Comparison of ENCODE assay signal across 14 cellular contexts in genomic region chr2:236748801-236749200, GRCh38.
A peak's percentile ranks its signal among the peaks of the same experiment; 100 is the strongest.
DNase-seq lines count a peak whose midpoint lies in the region; ATAC-seq and TF ChIP-seq lines count a peak whose summit lies in the region.
"Had no signal": no experiment of that assay in that cellular context is flagged by ENCODE, and none has a peak within 500 bp of the region (broad histone marks: within the 10 kb centered on the region; RNA-seq: fewer than 3 reads in every experiment).

No MANE protein-coding gene starts in this region.

- TF ChIP-seq POLR2A in breast epithelium (IDR thresholded peaks at IDR 0.05), result no peak

- H3K27ac Mint-ChIP-seq in MCF 10A (ENCODE audit: low read depth, unreplicated experiment), result peak overlapping the region; percentile 67
- H3K27ac Mint-ChIP-seq in type B pancreatic cell, result peak overlapping the region; percentile 82

- no peaks in the 10 kb centered on the region for H3K36me3 ChIP-seq in breast epithelium
- H3K36me3 ChIP-seq in left lung, result no peaks in the 10 kb centered on the region
- H3K36me3 ChIP-seq: ascending aorta, WERI-Rb-1 had no signal

- H3K9me3 Mint-ChIP-seq in MCF 10A (ENCODE audit: unreplicated experiment) (no peaks in the 10 kb centered on the region), type B pancreatic cell (no peaks in the 10 kb centered on the region)
- H3K9me3 Mint-ChIP-seq: activated T-cell treated with anti-CD3 and anti-CD28 coated beads, Interleukin-2, amount 50 U/mL, for 4 hours had no signal

- H3K27me3 ChIP-seq in breast epithelium (no peaks in the 10 kb centered on the region), left lung (no peaks in the 10 kb centered on the region)
- H3K27me3 ChIP-seq: ascending aorta had no signal

- no peaks in the 10 kb centered on the region for H3K9me3 ChIP-seq in breast epithelium
- H3K9me3 ChIP-seq in left lung, result no peaks in the 10 kb centered on the region
- H3K9me3 ChIP-seq: ascending aorta, mucosa of descending colon had no signal

- intact Hi-C loops in MCF 10A (cut with micrococcal nuclease), result loop anchor here (2.0 kb wide), 1 partner anchor 106 kb away; no protein-coding TSS in a partner anchor
- intact Hi-C loops in breast epithelium (cut with DNase I; ENCODE audit: low total_unique reads), result no loop called here
- intact Hi-C loops in left lung (cut with DNase I), result no loop called here

- H3K36me3 Mint-ChIP-seq in MCF 10A (ENCODE audit: insufficient read depth, unreplicated experiment), result peaks cover 4% of the 10 kb centered on the region
- H3K36me3 Mint-ChIP-seq in type B pancreatic cell, result no peaks in the 10 kb centered on the region

- H3K4me3 Mint-ChIP-seq in MCF 10A (ENCODE audit: unreplicated experiment), result peak overlapping the region; percentile 46
- H3K4me3 Mint-ChIP-seq in type B pancreatic cell, result peak overlapping the region; percentile 28
- H3K4me3 Mint-ChIP-seq: activated T-cell treated with anti-CD3 and anti-CD28 coated beads, Interleukin-2, amount 50 U/mL, for 4 hours had no signal

- H3K27me3 Mint-ChIP-seq in MCF 10A (ENCODE audit: insufficient read depth, unreplicated experiment) (no peaks in the 10 kb centered on the region), type B pancreatic cell (peaks cover 12% of the 10 kb centered on the region)

- H3K4me1 ChIP-seq in breast epithelium (no peaks in the 10 kb centered on the region), left lung (peaks cover 7 to 38% of the 10 kb centered on the region in 2 donors)

- H3K4me3 ChIP-seq in breast epithelium, result no peak overlapping the region
- no peak overlapping the region for H3K4me3 ChIP-seq in left lung
- H3K4me3 ChIP-seq: ascending aorta, mucosa of descending colon had no signal

- in situ Hi-C loops in KBM-7 (cut with MboI; ENCODE audit: low pct_unique_long_range_greater_than_20kb, low sequenced_read_pairs), result no loop called here

- CTCF ChIA-PET in MCF 10A (lab: Yijun Ruan, JAX), result interaction anchor here (0.6 kb wide), 1 partner anchor 27 kb away, joined by 3 read pairs; no protein-coding TSS in a partner anchor

- POLR2A ChIA-PET in MCF 10A (lab: Yijun Ruan, JAX), result interaction anchor here (0.6 to 1.4 kb wide), 2 partner anchors 9 to 88 kb away, joined by 3 to 5 read pairs; no protein-coding TSS in a partner anchor

- H3K4me1 Mint-ChIP-seq in MCF 10A (ENCODE audit: insufficient read depth, unreplicated experiment), result peaks cover 52% of the 10 kb centered on the region
- peaks cover 61% of the 10 kb centered on the region for H3K4me1 Mint-ChIP-seq in type B pancreatic cell (ENCODE audit: unreplicated experiment)

- BruUV-seq in MCF 10A (replicated peaks; lab: Mats Ljungman, UMichigan), result no TSS peak

- TF ChIP-seq CTCF in MCF 10A (IDR thresholded peaks at IDR 0.05; ENCODE audit: unreplicated experiment) (no peak), breast epithelium (IDR thresholded peaks at IDR 0.05) (no peak), left lung (IDR thresholded peaks at IDR 0.05) (no peak), type B pancreatic cell (conservative IDR thresholded peaks at IDR 0.05) (no peak)

- ATAC-seq in left lung, result peak; percentile 5
- ATAC-seq: activated T-cell treated with anti-CD3 and anti-CD28 coated beads, Interleukin-2, amount 50 U/mL, for 4 hours had no signal

- H3K27ac ChIP-seq in breast epithelium (no peak overlapping the region), left lung (peak overlapping the region in 1 of 2 donors; percentile 24)
- H3K27ac ChIP-seq: ascending aorta, KMS-11, WERI-Rb-1 had no signal

- DNase-seq in MCF 10A (ENCODE audit: unreplicated experiment), result peak; percentile 33
- DNase-seq in breast epithelium (ENCODE audit: low spot score in 2 of 2), result no peak
- peak; percentile 60 for DNase-seq in astrocyte of the hippocampus (ENCODE audit: low read depth, low spot score)
- no peak for DNase-seq in left lung
- no peak for DNase-seq in type B pancreatic cell (ENCODE audit: extremely low spot score, unreplicated experiment)
- no peak for DNase-seq in NCI-H748 (lab: John Stamatoyannopoulos, UW; ENCODE audit: unreplicated experiment)
- DNase-seq in mucosa of gallbladder (ENCODE audit: low spot score), result no peak
- no peak for DNase-seq in KBM-7
- DNase-seq: activated T-cell treated with anti-CD3 and anti-CD28 coated beads, Interleukin-2, amount 50 U/mL, for 4 hours; mucosa of descending colon; NCI-H345; WERI-Rb-1 had no signal

Comparison
In these comparisons a context has a peak if more than half of its experiments do, and no peak if none do; other contexts are left out.
1. DNase-seq: peak in MCF 10A (single experiment) and astrocyte of the hippocampus (single experiment); none in breast epithelium (0 of 2), left lung (0 of 2), type B pancreatic cell (single experiment), NCI-H748 (single experiment), mucosa of gallbladder (single experiment) and KBM-7 (single experiment).